Comparison of ENCODE assay signal across 8 cellular contexts in genomic region chr13:23695711-23696512, GRCh38.
DNase-seq lines count a peak whose midpoint lies in the region; ATAC-seq and TF ChIP-seq lines count a peak whose summit lies in the region.

No MANE protein-coding gene starts in this region.

- no peak overlapping the region for H2BK120ac ChIP-seq in trophoblast cell (ENCODE audit: insufficient read depth, low read length, poor library complexity)

- intact Hi-C loops in lower leg skin (cut with DNase I; ENCODE audit: low total_unique reads), result no loop called here

- peak overlapping the region; percentile 65 for H3K4me3 Mint-ChIP-seq in activated T-cell treated with anti-CD3 and anti-CD28 coated beads, Interleukin-2, amount 50 U/mL, for 24 hours
- peak overlapping the region; percentile 78 for H3K4me3 Mint-ChIP-seq in stimulated activated memory B cell treated with anti-CD40 and anti-IgM and Interleukin-4, amounts not matched to agents 10 μg/mL and 1 μg/mL and 100 μg/mL, for 72 hours

- H3K4me1 ChIP-seq in trophoblast cell (ENCODE audit: control insufficient read depth in 1 of 2, insufficient read depth in 2 of 2, low read length in 2 of 2), result peaks cover 2% of the 10 kb centered on the region in 2 experiments

- H3K27ac ChIP-seq in trophoblast cell (ENCODE audit: low read depth, low read length), result no peak overlapping the region

- no peak overlapping the region for H4K12ac ChIP-seq in trophoblast cell (ENCODE audit: low read depth, low read length)

- H2BK12ac ChIP-seq in trophoblast cell (ENCODE audit: low read length), result no peak overlapping the region

- H3K27ac Mint-ChIP-seq in activated T-cell treated with anti-CD3 and anti-CD28 coated beads, Interleukin-2, amount 50 U/mL, for 24 hours, result peak overlapping the region; percentile 93
- H3K27ac Mint-ChIP-seq in stimulated activated memory B cell treated with anti-CD40 and anti-IgM and Interleukin-4, amounts not matched to agents 10 μg/mL and 1 μg/mL and 100 μg/mL, for 72 hours, result peak overlapping the region; percentile 95

- peaks cover 17% of the 10 kb centered on the region for H3K4me1 Mint-ChIP-seq in activated T-cell treated with anti-CD3 and anti-CD28 coated beads, Interleukin-2, amount 50 U/mL, for 24 hours (ENCODE audit: low read depth)
- peaks cover 20% of the 10 kb centered on the region for H3K4me1 Mint-ChIP-seq in stimulated activated memory B cell treated with anti-CD40 and anti-IgM and Interleukin-4, amounts not matched to agents 10 μg/mL and 1 μg/mL and 100 μg/mL, for 72 hours

- no peak overlapping the region for H3K18ac ChIP-seq in trophoblast cell (ENCODE audit: low read length)

- WGBS in lower leg skin, 2 donors, result 39 to 43% methylated on average over 44 to 47 of the region's 48 CpGs
- no CpG with 5 or more reads among the region's 48 CpGs for WGBS in trophoblast cell (ENCODE audit: extremely low coverage, insufficient coverage, insufficient read length)

- H3K4me3 ChIP-seq in lower leg skin (ENCODE audit: low read depth, poor library complexity, severe bottlenecking), result no peak overlapping the region
- no peak overlapping the region for H3K4me3 ChIP-seq in trophoblast cell (ENCODE audit: low read depth, low read length)

- H3K4me2 ChIP-seq in trophoblast cell (ENCODE audit: low read length), result no peak overlapping the region

- ATAC-seq in GM19395 (IDR thresholded peaks at IDR 0.05; ENCODE audit: unreplicated experiment) (peak; percentile 86), HG03521 (IDR thresholded peaks at IDR 0.05; ENCODE audit: unreplicated experiment) (peak; percentile 79), GM18517 (IDR thresholded peaks at IDR 0.05; ENCODE audit: unreplicated experiment) (no peak)
- ATAC-seq in stimulated activated memory B cell treated with anti-CD40 and anti-IgM and Interleukin-4, amounts not matched to agents 10 μg/mL and 1 μg/mL and 100 μg/mL, for 72 hours, result peak; percentile 97

- H3K14ac ChIP-seq in trophoblast cell (ENCODE audit: low read length), result no peak overlapping the region

- no peaks in the 10 kb centered on the region for H3K79me2 ChIP-seq in trophoblast cell (ENCODE audit: control insufficient read depth, insufficient read depth, low read length, poor library complexity)

- no peak overlapping the region for H4K91ac ChIP-seq in trophoblast cell (ENCODE audit: low read depth, low read length)

- no peak overlapping the region for H2BK5ac ChIP-seq in trophoblast cell (ENCODE audit: low read depth, low read length, poor library complexity)

- no peak overlapping the region for H4K8ac ChIP-seq in trophoblast cell (ENCODE audit: low read depth, low read length)

- H2AK5ac ChIP-seq in trophoblast cell (ENCODE audit: low read length), result no peak overlapping the region

- TF ChIP-seq POLR2A in lower leg skin (IDR thresholded peaks at IDR 0.05), result no peak

- no peak overlapping the region for H3K4ac ChIP-seq in trophoblast cell (ENCODE audit: low read depth, low read length)

- H2AFZ ChIP-seq in trophoblast cell (ENCODE audit: insufficient read depth, low read length, poor library complexity), result no peak overlapping the region

- H3K9ac ChIP-seq in trophoblast cell (ENCODE audit: low read length), result no peak overlapping the region

- no peaks in the 10 kb centered on the region for H3K27me3 ChIP-seq in trophoblast cell (ENCODE audit: insufficient read depth, low read length)

- H3K9me3 Mint-ChIP-seq in activated T-cell treated with anti-CD3 and anti-CD28 coated beads, Interleukin-2, amount 50 U/mL, for 24 hours, result no peaks in the 10 kb centered on the region
- no peaks in the 10 kb centered on the region for H3K9me3 Mint-ChIP-seq in stimulated activated memory B cell treated with anti-CD40 and anti-IgM and Interleukin-4, amounts not matched to agents 10 μg/mL and 1 μg/mL and 100 μg/mL, for 72 hours

- H3K36me3 Mint-ChIP-seq in activated T-cell treated with anti-CD3 and anti-CD28 coated beads, Interleukin-2, amount 50 U/mL, for 24 hours (ENCODE audit: low read depth), result no peaks in the 10 kb centered on the region
- no peaks in the 10 kb centered on the region for H3K36me3 Mint-ChIP-seq in stimulated activated memory B cell treated with anti-CD40 and anti-IgM and Interleukin-4, amounts not matched to agents 10 μg/mL and 1 μg/mL and 100 μg/mL, for 72 hours

- no peaks in the 10 kb centered on the region for H3K9me3 ChIP-seq in trophoblast cell (ENCODE audit: insufficient read depth, low read depth, low read length)

- no peaks in the 10 kb centered on the region for H3K36me3 ChIP-seq in trophoblast cell (ENCODE audit: control insufficient read depth in 1 of 2, insufficient read depth in 2 of 2, low read length in 2 of 2)

- H3K27me3 Mint-ChIP-seq in activated T-cell treated with anti-CD3 and anti-CD28 coated beads, Interleukin-2, amount 50 U/mL, for 24 hours, result no peaks in the 10 kb centered on the region
- peaks cover 3% of the 10 kb centered on the region for H3K27me3 Mint-ChIP-seq in stimulated activated memory B cell treated with anti-CD40 and anti-IgM and Interleukin-4, amounts not matched to agents 10 μg/mL and 1 μg/mL and 100 μg/mL, for 72 hours

- no peak for TF ChIP-seq CTCF in lower leg skin (IDR thresholded peaks at IDR 0.05)

- H3K23ac ChIP-seq in trophoblast cell (ENCODE audit: low read length), result no peak overlapping the region

- no peaks in the 10 kb centered on the region for H3K79me1 ChIP-seq in trophoblast cell (ENCODE audit: low read length)

- peak; percentile 80 for DNase-seq in activated T-cell treated with anti-CD3 and anti-CD28 coated beads, Interleukin-2, amount 50 U/mL, for 24 hours
- DNase-seq in left kidney (ENCODE audit: low read depth, low spot score), result peak; percentile 84
- DNase-seq in lower leg skin (ENCODE audit: low spot score in 2 of 2), result no peak
- DNase-seq in trophoblast cell, result no peak

Comparison
In these comparisons a context has a peak if more than half of its experiments do, and no peak if none do; other contexts are left out.
1. DNase-seq: peak in activated T-cell treated with anti-CD3 and anti-CD28 coated beads, Interleukin-2, amount 50 U/mL, for 24 hours (single experiment) and left kidney (single experiment); none in lower leg skin (0 of 2) and trophoblast cell (0 of 2).